19 cellular contexts compared by ENCODE assay signal in genomic region chr5:98050583-98050982, GRCh38.
DNase-seq lines count a peak whose midpoint lies in the region; ATAC-seq and TF ChIP-seq lines count a peak whose summit lies in the region.
"Had no signal": no experiment of that assay in that cellular context is flagged by ENCODE, and none has a peak within 500 bp of the region (broad histone marks: within the 10 kb centered on the region; RNA-seq: fewer than 3 reads in every experiment).

No MANE protein-coding gene starts in this region.

- H4K20me1 ChIP-seq in mammary epithelial cell (ENCODE audit: insufficient read depth, low read length) (no peaks in the 10 kb centered on the region), MM.1S (ENCODE audit: insufficient read depth, low read length) (no peaks in the 10 kb centered on the region)

- DNase-seq in H4 (ENCODE audit: low spot score) (peak; percentile 67), M059J (ENCODE audit: low read depth) (peak; percentile 75), mammary epithelial cell (peak; percentile 48), kidney tubule cell (ENCODE audit: low spot score) (peak; percentile 42), MM.1S (no peak), NCI-H446 (lab: John Stamatoyannopoulos, UW) (no peak), ecto neural progenitor cell (ENCODE audit: low spot score) (no peak)
- DNase-seq: activated CD4-positive, alpha-beta T cell treated with anti-CD3 and anti-CD28 coated beads for 1 hour; activated naive CD4-positive, alpha-beta T cell treated with Interleukin-2 at 50 U/mL for 16 hours; AML-193; effector CD4-positive, alpha-beta T cell; natural killer cell; NCI-H146; NCI-H2227 treated with DMSO at 0.1 percent for 48 hours; T-helper 9 cell had no signal

- TF ChIP-seq CTCF in mammary epithelial cell (conservative IDR thresholded peaks at IDR 0.05 in 1 of 2, IDR thresholded peaks at IDR 0.05 in 1 of 2; ENCODE audit: extremely low read depth in 1 of 2, insufficient read depth in 1 of 2, low read depth in 1 of 2, low read length in 2 of 2) (no peak), MM.1S (IDR thresholded peaks at IDR 0.05; ENCODE audit: low read length) (no peak)

- H3K79me2 ChIP-seq in mammary epithelial cell (ENCODE audit: insufficient read depth, low read length) (no peaks in the 10 kb centered on the region), MM.1S (ENCODE audit: low read length) (no peaks in the 10 kb centered on the region)

- H3K4me3 ChIP-seq in mammary epithelial cell (replicated peaks in 1 of 3; ENCODE audit: insufficient read depth in 1 of 3, low read depth in 2 of 3, low read length in 3 of 3) = no peak overlapping the region
- H3K4me3 ChIP-seq in MM.1S (ENCODE audit: low read length) = no peak overlapping the region
- H3K4me3 ChIP-seq: SJSA1, tibial nerve had no signal

- no peak overlapping the region for H3K4me2 ChIP-seq in mammary epithelial cell (ENCODE audit: insufficient read depth, low read depth, low read length)
- H3K4me2 ChIP-seq in MM.1S (ENCODE audit: low read depth, low read length) = no peak overlapping the region
- H3K4me2 ChIP-seq: KMS-11 had no signal

- dilution Hi-C loops in mammary epithelial cell (cut with HindIII; ENCODE audit: low sequenced_read_pairs) = no loop called here

- CTCF ChIA-PET in mammary epithelial cell (lab: Charles Lee; ENCODE audit: low non-redundant PET) = no interaction called here

- no peaks in the 10 kb centered on the region for H3K9me2 ChIP-seq in MM.1S (replicated peaks; ENCODE audit: insufficient read depth, low read length)

- H3K27ac ChIP-seq in mammary epithelial cell (ENCODE audit: insufficient read depth, low read depth, low read length) (no peak overlapping the region), MM.1S (ENCODE audit: low read length) (no peak overlapping the region)
- H3K27ac ChIP-seq: KMS-11, SJSA1, tibial nerve had no signal

- BruUV-seq in mammary epithelial cell (replicated peaks; lab: Mats Ljungman, UMichigan) = no TSS peak

- peak overlapping the region; percentile 65 for H2AFZ ChIP-seq in mammary epithelial cell (ENCODE audit: low read depth, low read length)
- no peak overlapping the region for H2AFZ ChIP-seq in MM.1S (ENCODE audit: low read length)

- no peak overlapping the region for H3K9ac ChIP-seq in mammary epithelial cell (ENCODE audit: insufficient read depth, low read length)
- no peak overlapping the region for H3K9ac ChIP-seq in MM.1S (ENCODE audit: low read length)
- H3K9ac ChIP-seq: KMS-11 had no signal

- H3K9me3 ChIP-seq in mammary epithelial cell (replicated peaks; ENCODE audit: insufficient read depth, low read length) = no peaks in the 10 kb centered on the region
- H3K9me3 ChIP-seq in MM.1S (replicated peaks; ENCODE audit: insufficient read depth, low read length) = no peaks in the 10 kb centered on the region
- H3K9me3 ChIP-seq: SJSA1 had no signal

- ATAC-seq in HG02798 (IDR thresholded peaks at IDR 0.05; ENCODE audit: poor library complexity, unreplicated experiment) = no peak
- ATAC-seq: natural killer cell had no signal

- intact Hi-C loops in mammary epithelial cell (cut with micrococcal nuclease) = no loop called here

- H3K36me3 ChIP-seq in mammary epithelial cell (ENCODE audit: insufficient read depth, low read length) (no peaks in the 10 kb centered on the region), MM.1S (replicated peaks; ENCODE audit: insufficient read depth, low read length) (no peaks in the 10 kb centered on the region)
- H3K36me3 ChIP-seq: SJSA1, tibial nerve had no signal

- H3K4me1 ChIP-seq in mammary epithelial cell (ENCODE audit: insufficient read depth, low read length) (no peaks in the 10 kb centered on the region), MM.1S (ENCODE audit: low read length) (no peaks in the 10 kb centered on the region)
- H3K4me1 ChIP-seq: SJSA1, tibial nerve had no signal

- no peaks in the 10 kb centered on the region for H3K27me3 ChIP-seq in mammary epithelial cell (ENCODE audit: insufficient read depth, low read length)
- H3K27me3 ChIP-seq in MM.1S (replicated peaks; ENCODE audit: insufficient read depth, low read length) = no peaks in the 10 kb centered on the region
- H3K27me3 ChIP-seq: SJSA1, tibial nerve had no signal

- 41% methylated on average over 3 of the region's 3 CpGs for WGBS in mammary epithelial cell (ENCODE audit: low coverage, missing lambda C conversion rate)

- H3F3A ChIP-seq in MM.1S (ENCODE audit: insufficient read depth, low read length) = no peaks in the 10 kb centered on the region

- in situ Hi-C loops in mammary epithelial cell (cut with MboI; ENCODE audit: low sequenced_read_pairs in 2 of 2) = no loop called here

Comparison
In these comparisons a context has a peak if more than half of its experiments do, and no peak if none do; other contexts are left out.
1. DNase-seq: peak in H4 (single experiment), M059J (single experiment), mammary epithelial cell (single experiment) and kidney tubule cell (single experiment); none in MM.1S (single experiment), NCI-H446 (0 of 2) and ecto neural progenitor cell (single experiment).